In genomic region chr7:100443096-100443840, GRCh38 we compare ENCODE assay signal across 13 cellular contexts. TPM values are rescaled to one million over a fixed set of nuclear protein-coding genes. Genes with fewer than 3 reads are reported as not detected.
DNase-seq lines count a peak whose midpoint lies in the region; ATAC-seq and TF ChIP-seq lines count a peak whose summit lies in the region.
"Had no signal": no experiment of that assay in that cellular context is flagged by ENCODE, and none has a peak within 500 bp of the region (broad histone marks: within the 10 kb centered on the region; RNA-seq: fewer than 3 reads in every experiment).

No MANE protein-coding gene starts in this region.

- no peak overlapping the region for H3K4me3 ChIP-seq in right cardiac atrium (ENCODE audit: low read length)

- intact Hi-C loops in right cardiac atrium (cut with DNase I): no loop called here

- WGBS in right cardiac atrium: 91% methylated on average over 9 of the region's 9 CpGs

- no peak for TF ChIP-seq CTCF in type B pancreatic cell (conservative IDR thresholded peaks at IDR 0.05)

- H3K9me3 Mint-ChIP-seq in activated naive CD8-positive, alpha-beta T cell treated with anti-CD3 and anti-CD28 coated beads, Interleukin-2, amount 10 ng/mL, durations not matched to agents 7 days and 5 days: no peaks in the 10 kb centered on the region
- no peaks in the 10 kb centered on the region for H3K9me3 Mint-ChIP-seq in activated naive CD8-positive, alpha-beta T cell treated with anti-CD3 and anti-CD28 coated beads for 36 hours
- no peaks in the 10 kb centered on the region for H3K9me3 Mint-ChIP-seq in type B pancreatic cell
- H3K9me3 Mint-ChIP-seq: activated naive CD4-positive, alpha-beta T cell treated with anti-CD3 and anti-CD28 coated beads for 36 hours had no signal

- H3K27me3 Mint-ChIP-seq in activated naive CD8-positive, alpha-beta T cell treated with anti-CD3 and anti-CD28 coated beads, Interleukin-2, amount 10 ng/mL, durations not matched to agents 7 days and 5 days: no peaks in the 10 kb centered on the region
- no peaks in the 10 kb centered on the region for H3K27me3 Mint-ChIP-seq in activated naive CD8-positive, alpha-beta T cell treated with anti-CD3 and anti-CD28 coated beads for 36 hours
- no peaks in the 10 kb centered on the region for H3K27me3 Mint-ChIP-seq in type B pancreatic cell

- no peaks in the 10 kb centered on the region for H3K27me3 ChIP-seq in right cardiac atrium (ENCODE audit: control insufficient read depth, insufficient read depth)

- no peak for ATAC-seq in activated naive CD8-positive, alpha-beta T cell treated with anti-CD3 and anti-CD28 coated beads, Interleukin-2, amount 10 ng/mL, durations not matched to agents 7 days and 5 days (ENCODE audit: low read depth)
- ATAC-seq in right cardiac atrium: no peak
- ATAC-seq: left lobe of liver had no signal

- H3K9me3 ChIP-seq in right cardiac atrium (ENCODE audit: control insufficient read depth, low read length): no peaks in the 10 kb centered on the region

- H3K4me3 Mint-ChIP-seq in activated naive CD8-positive, alpha-beta T cell treated with anti-CD3 and anti-CD28 coated beads, Interleukin-2, amount 10 ng/mL, durations not matched to agents 7 days and 5 days: no peak overlapping the region
- H3K4me3 Mint-ChIP-seq in activated naive CD8-positive, alpha-beta T cell treated with anti-CD3 and anti-CD28 coated beads for 36 hours: no peak overlapping the region
- H3K4me3 Mint-ChIP-seq in type B pancreatic cell: peak overlapping the region; percentile 50
- H3K4me3 Mint-ChIP-seq: activated naive CD4-positive, alpha-beta T cell treated with anti-CD3 and anti-CD28 coated beads for 36 hours had no signal

- no peaks in the 10 kb centered on the region for H3K4me1 ChIP-seq in right cardiac atrium (ENCODE audit: control insufficient read depth, insufficient read depth, low read length)

- peak overlapping the region; percentile 34 for H3K27ac ChIP-seq in right cardiac atrium (ENCODE audit: low read length)
- H3K27ac ChIP-seq: HL-60 had no signal

- H3K36me3 Mint-ChIP-seq in activated naive CD8-positive, alpha-beta T cell treated with anti-CD3 and anti-CD28 coated beads, Interleukin-2, amount 10 ng/mL, durations not matched to agents 7 days and 5 days: no peaks in the 10 kb centered on the region
- no peaks in the 10 kb centered on the region for H3K36me3 Mint-ChIP-seq in activated naive CD8-positive, alpha-beta T cell treated with anti-CD3 and anti-CD28 coated beads for 36 hours
- H3K36me3 Mint-ChIP-seq in type B pancreatic cell: no peaks in the 10 kb centered on the region

- H3K4me1 Mint-ChIP-seq in activated naive CD8-positive, alpha-beta T cell treated with anti-CD3 and anti-CD28 coated beads, Interleukin-2, amount 10 ng/mL, durations not matched to agents 7 days and 5 days: peaks cover 20% of the 10 kb centered on the region
- H3K4me1 Mint-ChIP-seq in activated naive CD8-positive, alpha-beta T cell treated with anti-CD3 and anti-CD28 coated beads for 36 hours: peaks cover 15% of the 10 kb centered on the region
- peaks cover 9% of the 10 kb centered on the region for H3K4me1 Mint-ChIP-seq in type B pancreatic cell (ENCODE audit: unreplicated experiment)

- POLR2A ChIA-PET in activated naive CD8-positive, alpha-beta T cell treated with anti-CD3 and anti-CD28 coated beads, Interleukin-2, amount 10 ng/mL, durations not matched to agents 7 days and 5 days (lab: Charles Lee): interaction anchor here (1.0 to 7.1 kb wide), 3 partner anchors 14 to 96 kb away, joined by 3 to 63 read pairs (median 3); partner anchors contain the start of genes AGFG2, MEPCE and ZCWPW1

- H3K27ac Mint-ChIP-seq in activated naive CD8-positive, alpha-beta T cell treated with anti-CD3 and anti-CD28 coated beads, Interleukin-2, amount 10 ng/mL, durations not matched to agents 7 days and 5 days: peak overlapping the region; percentile 31
- H3K27ac Mint-ChIP-seq in activated naive CD8-positive, alpha-beta T cell treated with anti-CD3 and anti-CD28 coated beads for 36 hours: no peak overlapping the region
- peak overlapping the region; percentile 85 for H3K27ac Mint-ChIP-seq in type B pancreatic cell

- peak; percentile 26 for DNase-seq in activated naive CD8-positive, alpha-beta T cell treated with anti-CD3 and anti-CD28 coated beads, Interleukin-2, amount 10 ng/mL, durations not matched to agents 7 days and 5 days
- DNase-seq in activated naive CD8-positive, alpha-beta T cell treated with anti-CD3 and anti-CD28 coated beads for 36 hours: no peak
- DNase-seq in right cardiac atrium (no peak), type B pancreatic cell (ENCODE audit: extremely low spot score, unreplicated experiment) (no peak), NCI-H510A treated with DMSO at 0.1 percent for 48 hours (lab: John Stamatoyannopoulos, UW) (no peak)
- DNase-seq in stimulated activated CD4-positive, alpha-beta T cell treated with anti-CD3 and anti-CD28 coated beads, Interleukin-2, amount 100 ng/mL, for 48 hours: no peak
- DNase-seq: activated naive CD4-positive, alpha-beta T cell treated with anti-CD3 and anti-CD28 coated beads for 36 hours; cortex of kidney; NCI-H510A; stimulated activated CD4-positive, alpha-beta T cell treated with anti-CD3 and anti-CD28 coated beads, Interleukin-4, amount 100 ng/mL, for 4 hours; substantia nigra had no signal

RNA-seq across cellular contexts. Expression of gene PPP1R35, which starts 7.0 kb away (rescaled TPM):
- total RNA-seq in activated naive CD8-positive, alpha-beta T cell treated with anti-CD3 and anti-CD28 coated beads, Interleukin-2, amount 10 ng/mL, durations not matched to agents 7 days and 5 days: 10 to 100 TPM; 84.4 to 93.6 TPM
- 10 to 100 TPM; 45.7 to 46.4 TPM for total RNA-seq in activated naive CD8-positive, alpha-beta T cell treated with anti-CD3 and anti-CD28 coated beads for 36 hours
- total RNA-seq in right cardiac atrium: 10 to 100 TPM; 14.8 to 17.7 (median 16.5) TPM
- 20.3 TPM for polyA plus RNA-seq in right cardiac atrium
- 31.4 and 33.8 TPM in 2 replicates for total RNA-seq in type B pancreatic cell (ENCODE audit: low replicate concordance)

RNA-seq across cellular contexts. Expression of gene MEPCE, which starts 13.6 kb away (rescaled TPM):
- 10 to 100 TPM; 48.5 to 49.0 TPM for total RNA-seq in activated naive CD8-positive, alpha-beta T cell treated with anti-CD3 and anti-CD28 coated beads, Interleukin-2, amount 10 ng/mL, durations not matched to agents 7 days and 5 days
- 10 to 100 TPM; 60.1 to 65.4 TPM for total RNA-seq in activated naive CD8-positive, alpha-beta T cell treated with anti-CD3 and anti-CD28 coated beads for 36 hours
- total RNA-seq in right cardiac atrium (10 to 100 TPM; 18.7 to 24.6 (median 23.2) TPM), type B pancreatic cell (ENCODE audit: low replicate concordance) (27.5 and 36.6 TPM in 2 replicates)
- polyA plus RNA-seq in right cardiac atrium: 20.4 TPM

RNA-seq across cellular contexts. Expression of gene ZCWPW1, which starts 14.8 kb away (rescaled TPM):
- total RNA-seq in activated naive CD8-positive, alpha-beta T cell treated with anti-CD3 and anti-CD28 coated beads, Interleukin-2, amount 10 ng/mL, durations not matched to agents 7 days and 5 days: 1 to 10 TPM; 6.2 to 6.5 TPM
- total RNA-seq in activated naive CD8-positive, alpha-beta T cell treated with anti-CD3 and anti-CD28 coated beads for 36 hours: 1 to 10 TPM; 2.9 to 3.0 TPM
- total RNA-seq in right cardiac atrium (1 to 10 TPM; 3.5 to 5.3 (median 4.4) TPM), type B pancreatic cell (ENCODE audit: low replicate concordance) (2.2 and 2.7 TPM in 2 replicates)
- 4.9 TPM for polyA plus RNA-seq in right cardiac atrium

RNA-seq across cellular contexts. Expression of gene SPACDR, which starts 20.8 kb away (rescaled TPM):
- total RNA-seq in activated naive CD8-positive, alpha-beta T cell treated with anti-CD3 and anti-CD28 coated beads, Interleukin-2, amount 10 ng/mL, durations not matched to agents 7 days and 5 days: 1 to 10 TPM; 3.5 to 5.9 TPM
- total RNA-seq in activated naive CD8-positive, alpha-beta T cell treated with anti-CD3 and anti-CD28 coated beads for 36 hours: 1 to 10 TPM; 1.0 to 1.5 TPM
- total RNA-seq in right cardiac atrium (under 1 TPM in 1 of 4 donors, not detected in 3; 0.44 TPM), type B pancreatic cell (ENCODE audit: low replicate concordance) (1.4 and 2.8 TPM in 2 replicates)
- 0.11 TPM for polyA plus RNA-seq in right cardiac atrium
- total RNA-seq: left lobe of liver had no signal

RNA-seq across cellular contexts. Expression of gene TSC22D4, which starts 35.7 kb away (rescaled TPM):
- 100 to 1,000 TPM; 157 to 159 TPM for total RNA-seq in activated naive CD8-positive, alpha-beta T cell treated with anti-CD3 and anti-CD28 coated beads, Interleukin-2, amount 10 ng/mL, durations not matched to agents 7 days and 5 days
- 10 to 100 TPM; 81.4 to 83.7 TPM for total RNA-seq in activated naive CD8-positive, alpha-beta T cell treated with anti-CD3 and anti-CD28 coated beads for 36 hours
- 10 to 100 TPM; 36.7 to 63.6 (median 48.6) TPM for total RNA-seq in right cardiac atrium
- 61.2 TPM for polyA plus RNA-seq in right cardiac atrium
- total RNA-seq in type B pancreatic cell (ENCODE audit: low replicate concordance): 45.3 and 57.6 TPM in 2 replicates
